1 cellular context compared by ENCODE assay signal in the genomic region with DNA sequence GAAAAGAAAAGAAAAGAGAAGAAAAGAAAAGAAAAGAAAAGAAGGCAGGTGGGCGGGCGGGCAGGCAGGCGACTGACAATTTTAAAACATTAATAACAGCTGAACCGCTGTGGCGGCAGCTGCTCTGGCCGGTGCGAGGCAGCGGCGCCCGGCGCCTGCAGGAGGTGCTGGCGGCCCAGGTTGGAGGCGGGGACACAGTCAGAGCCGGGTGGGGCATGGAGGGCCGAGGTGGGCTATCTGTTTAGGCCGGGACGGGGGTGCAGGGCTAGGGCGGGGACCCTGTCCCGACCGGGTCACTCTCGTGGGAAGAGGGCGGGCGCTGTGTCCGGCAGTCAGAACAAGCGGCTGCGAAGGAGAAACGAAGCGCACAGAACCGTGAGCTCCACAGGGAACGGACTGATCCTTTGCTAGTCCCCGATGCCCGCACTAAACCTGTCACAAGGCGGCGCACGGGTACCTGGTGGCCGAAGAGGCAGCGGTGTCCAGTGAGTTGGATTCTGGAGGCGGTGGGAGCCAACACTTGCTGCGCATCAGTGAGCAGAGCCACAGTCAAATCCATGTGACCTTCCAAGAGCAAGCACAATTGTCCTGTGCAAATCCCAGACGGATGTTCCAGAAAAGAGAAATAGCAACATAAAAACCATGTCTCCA.
TF ChIP-seq lines count a peak whose summit lies in the region.

No MANE protein-coding gene starts in this region.

TF ChIP-seq in K562, 482 proteins besides CTCF, POLR2A, EP300 and RAD21 (continued from another document and continues in another):
- TF ChIP-seq, protein P1, sequence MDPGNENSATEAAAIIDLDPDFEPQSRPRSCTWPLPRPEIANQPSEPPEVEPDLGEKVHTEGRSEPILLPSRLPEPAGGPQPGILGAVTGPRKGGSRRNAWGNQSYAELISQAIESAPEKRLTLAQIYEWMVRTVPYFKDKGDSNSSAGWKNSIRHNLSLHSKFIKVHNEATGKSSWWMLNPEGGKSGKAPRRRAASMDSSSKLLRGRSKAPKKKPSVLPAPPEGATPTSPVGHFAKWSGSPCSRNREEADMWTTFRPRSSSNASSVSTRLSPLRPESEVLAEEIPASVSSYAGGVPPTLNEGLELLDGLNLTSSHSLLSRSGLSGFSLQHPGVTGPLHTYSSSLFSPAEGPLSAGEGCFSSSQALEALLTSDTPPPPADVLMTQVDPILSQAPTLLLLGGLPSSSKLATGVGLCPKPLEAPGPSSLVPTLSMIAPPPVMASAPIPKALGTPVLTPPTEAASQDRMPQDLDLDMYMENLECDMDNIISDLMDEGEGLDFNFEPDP (CRISPR knock-in tag; IDR thresholded peaks at IDR 0.05): no peak
- no peak for TF ChIP-seq NR2F6 (CRISPR knock-in tag; IDR thresholded peaks at IDR 0.05)
- TF ChIP-seq FOXP1 (CRISPR knock-in tag; IDR thresholded peaks at IDR 0.05): no peak
- TF ChIP-seq, protein P2, sequence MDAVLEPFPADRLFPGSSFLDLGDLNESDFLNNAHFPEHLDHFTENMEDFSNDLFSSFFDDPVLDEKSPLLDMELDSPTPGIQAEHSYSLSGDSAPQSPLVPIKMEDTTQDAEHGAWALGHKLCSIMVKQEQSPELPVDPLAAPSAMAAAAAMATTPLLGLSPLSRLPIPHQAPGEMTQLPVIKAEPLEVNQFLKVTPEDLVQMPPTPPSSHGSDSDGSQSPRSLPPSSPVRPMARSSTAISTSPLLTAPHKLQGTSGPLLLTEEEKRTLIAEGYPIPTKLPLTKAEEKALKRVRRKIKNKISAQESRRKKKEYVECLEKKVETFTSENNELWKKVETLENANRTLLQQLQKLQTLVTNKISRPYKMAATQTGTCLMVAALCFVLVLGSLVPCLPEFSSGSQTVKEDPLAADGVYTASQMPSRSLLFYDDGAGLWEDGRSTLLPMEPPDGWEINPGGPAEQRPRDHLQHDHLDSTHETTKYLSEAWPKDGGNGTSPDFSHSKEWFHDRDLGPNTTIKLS (IDR thresholded peaks at IDR 0.05; ENCODE audit: borderline replicate concordance, low read depth): 0 out of 2 replicates have a peak, but pooled peaks have one; percentile 31
- TF ChIP-seq, protein P3, sequence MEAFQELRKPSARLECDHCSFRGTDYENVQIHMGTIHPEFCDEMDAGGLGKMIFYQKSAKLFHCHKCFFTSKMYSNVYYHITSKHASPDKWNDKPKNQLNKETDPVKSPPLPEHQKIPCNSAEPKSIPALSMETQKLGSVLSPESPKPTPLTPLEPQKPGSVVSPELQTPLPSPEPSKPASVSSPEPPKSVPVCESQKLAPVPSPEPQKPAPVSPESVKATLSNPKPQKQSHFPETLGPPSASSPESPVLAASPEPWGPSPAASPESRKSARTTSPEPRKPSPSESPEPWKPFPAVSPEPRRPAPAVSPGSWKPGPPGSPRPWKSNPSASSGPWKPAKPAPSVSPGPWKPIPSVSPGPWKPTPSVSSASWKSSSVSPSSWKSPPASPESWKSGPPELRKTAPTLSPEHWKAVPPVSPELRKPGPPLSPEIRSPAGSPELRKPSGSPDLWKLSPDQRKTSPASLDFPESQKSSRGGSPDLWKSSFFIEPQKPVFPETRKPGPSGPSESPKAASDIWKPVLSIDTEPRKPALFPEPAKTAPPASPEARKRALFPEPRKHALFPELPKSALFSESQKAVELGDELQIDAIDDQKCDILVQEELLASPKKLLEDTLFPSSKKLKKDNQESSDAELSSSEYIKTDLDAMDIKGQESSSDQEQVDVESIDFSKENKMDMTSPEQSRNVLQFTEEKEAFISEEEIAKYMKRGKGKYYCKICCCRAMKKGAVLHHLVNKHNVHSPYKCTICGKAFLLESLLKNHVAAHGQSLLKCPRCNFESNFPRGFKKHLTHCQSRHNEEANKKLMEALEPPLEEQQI (IDR thresholded peaks at IDR 0.05): peak; percentile 73; the same call in 1 of the 2 replicates
- TF ChIP-seq BRF1 (IDR thresholded peaks at IDR 0.05; ENCODE audit: borderline replicate concordance, extremely low read depth, insufficient read length): no peak
- TF ChIP-seq, protein P4, sequence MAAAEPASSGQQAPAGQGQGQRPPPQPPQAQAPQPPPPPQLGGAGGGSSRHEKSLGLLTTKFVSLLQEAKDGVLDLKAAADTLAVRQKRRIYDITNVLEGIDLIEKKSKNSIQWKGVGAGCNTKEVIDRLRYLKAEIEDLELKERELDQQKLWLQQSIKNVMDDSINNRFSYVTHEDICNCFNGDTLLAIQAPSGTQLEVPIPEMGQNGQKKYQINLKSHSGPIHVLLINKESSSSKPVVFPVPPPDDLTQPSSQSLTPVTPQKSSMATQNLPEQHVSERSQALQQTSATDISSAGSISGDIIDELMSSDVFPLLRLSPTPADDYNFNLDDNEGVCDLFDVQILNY (CRISPR knock-in tag; IDR thresholded peaks at IDR 0.05): no peak
- no peak for TF ChIP-seq MCM2 (IDR thresholded peaks at IDR 0.05; ENCODE audit: low read depth)
- TF ChIP-seq ARID1B (IDR thresholded peaks at IDR 0.05): no peak
- no peak for TF ChIP-seq SPI1 (IDR thresholded peaks at IDR 0.05; ENCODE audit: borderline replicate concordance, low read depth, low read length)
- no peak for TF ChIP-seq SREBF1 (IDR thresholded peaks at IDR 0.05; ENCODE audit: borderline replicate concordance, low read depth, low read length)
- TF ChIP-seq, protein P5, sequence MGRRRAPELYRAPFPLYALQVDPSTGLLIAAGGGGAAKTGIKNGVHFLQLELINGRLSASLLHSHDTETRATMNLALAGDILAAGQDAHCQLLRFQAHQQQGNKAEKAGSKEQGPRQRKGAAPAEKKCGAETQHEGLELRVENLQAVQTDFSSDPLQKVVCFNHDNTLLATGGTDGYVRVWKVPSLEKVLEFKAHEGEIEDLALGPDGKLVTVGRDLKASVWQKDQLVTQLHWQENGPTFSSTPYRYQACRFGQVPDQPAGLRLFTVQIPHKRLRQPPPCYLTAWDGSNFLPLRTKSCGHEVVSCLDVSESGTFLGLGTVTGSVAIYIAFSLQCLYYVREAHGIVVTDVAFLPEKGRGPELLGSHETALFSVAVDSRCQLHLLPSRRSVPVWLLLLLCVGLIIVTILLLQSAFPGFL (CRISPR knock-in tag; IDR thresholded peaks at IDR 0.05): no peak
- TF ChIP-seq SMARCE1 (IDR thresholded peaks at IDR 0.05): 0 out of 2 replicates have a peak, but pooled peaks have one; percentile 17
- TF ChIP-seq ZFPM2 (CRISPR knock-in tag; IDR thresholded peaks at IDR 0.05): no peak
- no peak for TF ChIP-seq ZNF586 (CRISPR knock-in tag; conservative IDR thresholded peaks at IDR 0.05)
- no peak for TF ChIP-seq CSDE1 (IDR thresholded peaks at IDR 0.05)
- no peak for TF ChIP-seq NCOA2 (IDR thresholded peaks at IDR 0.05; ENCODE audit: partially characterized antibody in 2 of 2)
- peak; percentile 77 for TF ChIP-seq XRCC5 (IDR thresholded peaks at IDR 0.05; ENCODE audit: low read depth, low read length)
- no peak for TF ChIP-seq EHMT2 (IDR thresholded peaks at IDR 0.05)
- TF ChIP-seq, protein P6, sequence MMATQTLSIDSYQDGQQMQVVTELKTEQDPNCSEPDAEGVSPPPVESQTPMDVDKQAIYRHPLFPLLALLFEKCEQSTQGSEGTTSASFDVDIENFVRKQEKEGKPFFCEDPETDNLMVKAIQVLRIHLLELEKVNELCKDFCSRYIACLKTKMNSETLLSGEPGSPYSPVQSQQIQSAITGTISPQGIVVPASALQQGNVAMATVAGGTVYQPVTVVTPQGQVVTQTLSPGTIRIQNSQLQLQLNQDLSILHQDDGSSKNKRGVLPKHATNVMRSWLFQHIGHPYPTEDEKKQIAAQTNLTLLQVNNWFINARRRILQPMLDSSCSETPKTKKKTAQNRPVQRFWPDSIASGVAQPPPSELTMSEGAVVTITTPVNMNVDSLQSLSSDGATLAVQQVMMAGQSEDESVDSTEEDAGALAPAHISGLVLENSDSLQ (IDR thresholded peaks at IDR 0.05): peak; percentile 41; the same call in 1 of the 2 replicates
- no peak for TF ChIP-seq ZNF41 (CRISPR knock-in tag; conservative IDR thresholded peaks at IDR 0.05)
- TF ChIP-seq RBFOX2 (IDR thresholded peaks at IDR 0.05; ENCODE audit: low read depth, low read length): peak; percentile 43; the same call in 1 of the 2 replicates
- no peak for TF ChIP-seq POLR3G (IDR thresholded peaks at IDR 0.05; ENCODE audit: extremely low read depth, insufficient read length, insufficient replicate concordance)
- TF ChIP-seq, protein P7, sequence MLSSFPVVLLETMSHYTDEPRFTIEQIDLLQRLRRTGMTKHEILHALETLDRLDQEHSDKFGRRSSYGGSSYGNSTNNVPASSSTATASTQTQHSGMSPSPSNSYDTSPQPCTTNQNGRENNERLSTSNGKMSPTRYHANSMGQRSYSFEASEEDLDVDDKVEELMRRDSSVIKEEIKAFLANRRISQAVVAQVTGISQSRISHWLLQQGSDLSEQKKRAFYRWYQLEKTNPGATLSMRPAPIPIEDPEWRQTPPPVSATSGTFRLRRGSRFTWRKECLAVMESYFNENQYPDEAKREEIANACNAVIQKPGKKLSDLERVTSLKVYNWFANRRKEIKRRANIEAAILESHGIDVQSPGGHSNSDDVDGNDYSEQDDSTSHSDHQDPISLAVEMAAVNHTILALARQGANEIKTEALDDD (IDR thresholded peaks at IDR 0.05): peak; percentile 58; the same call in 1 of the 2 replicates
- no peak for TF ChIP-seq HEY1 (CRISPR knock-in tag; IDR thresholded peaks at IDR 0.05; ENCODE audit: borderline replicate concordance)
- TF ChIP-seq HMG20A (CRISPR knock-in tag; conservative IDR thresholded peaks at IDR 0.05): no peak
- TF ChIP-seq FIP1L1 (IDR thresholded peaks at IDR 0.05; ENCODE audit: low read depth, low read length, poor library complexity, severe bottlenecking): peak; percentile 56
- TF ChIP-seq ZBED1 (IDR thresholded peaks at IDR 0.05): no peak
- TF ChIP-seq MEF2A (IDR thresholded peaks at IDR 0.05; ENCODE audit: control insufficient read depth, low read depth, low read length): no peak
- TF ChIP-seq RBM17 (IDR thresholded peaks at IDR 0.05; ENCODE audit: borderline replicate concordance, low read depth, low read length): no peak
- TF ChIP-seq HNRNPUL1 (IDR thresholded peaks at IDR 0.05; ENCODE audit: low read length): no peak
- no peak for TF ChIP-seq ZNF354B (CRISPR knock-in tag; IDR thresholded peaks at IDR 0.05)
- TF ChIP-seq NR4A1 (CRISPR knock-in tag; IDR thresholded peaks at IDR 0.05): no peak
- TF ChIP-seq NR4A1 (tag; IDR thresholded peaks at IDR 0.05): no peak
- TF ChIP-seq, protein P8, sequence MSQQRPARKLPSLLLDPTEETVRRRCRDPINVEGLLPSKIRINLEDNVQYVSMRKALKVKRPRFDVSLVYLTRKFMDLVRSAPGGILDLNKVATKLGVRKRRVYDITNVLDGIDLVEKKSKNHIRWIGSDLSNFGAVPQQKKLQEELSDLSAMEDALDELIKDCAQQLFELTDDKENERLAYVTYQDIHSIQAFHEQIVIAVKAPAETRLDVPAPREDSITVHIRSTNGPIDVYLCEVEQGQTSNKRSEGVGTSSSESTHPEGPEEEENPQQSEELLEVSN (IDR thresholded peaks at IDR 0.05; ENCODE audit: borderline replicate concordance in 1 of 2, extremely low read depth in 1 of 2, insufficient read depth in 1 of 2, insufficient read length in 1 of 2, low read depth in 1 of 2, low read length in 1 of 2, poor library complexity in 1 of 2, severe bottlenecking in 1 of 2): peak in 1 of 2 experiments; percentile 56
- TF ChIP-seq, protein P9, sequence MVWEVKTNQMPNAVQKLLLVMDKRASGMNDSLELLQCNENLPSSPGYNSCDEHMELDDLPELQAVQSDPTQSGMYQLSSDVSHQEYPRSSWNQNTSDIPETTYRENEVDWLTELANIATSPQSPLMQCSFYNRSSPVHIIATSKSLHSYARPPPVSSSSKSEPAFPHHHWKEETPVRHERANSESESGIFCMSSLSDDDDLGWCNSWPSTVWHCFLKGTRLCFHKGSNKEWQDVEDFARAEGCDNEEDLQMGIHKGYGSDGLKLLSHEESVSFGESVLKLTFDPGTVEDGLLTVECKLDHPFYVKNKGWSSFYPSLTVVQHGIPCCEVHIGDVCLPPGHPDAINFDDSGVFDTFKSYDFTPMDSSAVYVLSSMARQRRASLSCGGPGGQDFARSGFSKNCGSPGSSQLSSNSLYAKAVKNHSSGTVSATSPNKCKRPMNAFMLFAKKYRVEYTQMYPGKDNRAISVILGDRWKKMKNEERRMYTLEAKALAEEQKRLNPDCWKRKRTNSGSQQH (CRISPR knock-in tag; IDR thresholded peaks at IDR 0.05): no peak
- no peak for TF ChIP-seq ZNF780A (CRISPR knock-in tag; IDR thresholded peaks at IDR 0.05)
- TF ChIP-seq, protein P10, sequence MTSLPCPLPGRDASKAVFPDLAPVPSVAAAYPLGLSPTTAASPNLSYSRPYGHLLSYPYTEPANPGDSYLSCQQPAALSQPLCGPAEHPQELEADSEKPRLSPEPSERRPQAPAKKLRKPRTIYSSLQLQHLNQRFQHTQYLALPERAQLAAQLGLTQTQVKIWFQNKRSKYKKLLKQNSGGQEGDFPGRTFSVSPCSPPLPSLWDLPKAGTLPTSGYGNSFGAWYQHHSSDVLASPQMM (CRISPR knock-in tag; IDR thresholded peaks at IDR 0.05): no peak
- TF ChIP-seq KDM5B (IDR thresholded peaks at IDR 0.05; ENCODE audit: insufficient replicate concordance, low read depth, low read length): no peak
- TF ChIP-seq, protein P11, sequence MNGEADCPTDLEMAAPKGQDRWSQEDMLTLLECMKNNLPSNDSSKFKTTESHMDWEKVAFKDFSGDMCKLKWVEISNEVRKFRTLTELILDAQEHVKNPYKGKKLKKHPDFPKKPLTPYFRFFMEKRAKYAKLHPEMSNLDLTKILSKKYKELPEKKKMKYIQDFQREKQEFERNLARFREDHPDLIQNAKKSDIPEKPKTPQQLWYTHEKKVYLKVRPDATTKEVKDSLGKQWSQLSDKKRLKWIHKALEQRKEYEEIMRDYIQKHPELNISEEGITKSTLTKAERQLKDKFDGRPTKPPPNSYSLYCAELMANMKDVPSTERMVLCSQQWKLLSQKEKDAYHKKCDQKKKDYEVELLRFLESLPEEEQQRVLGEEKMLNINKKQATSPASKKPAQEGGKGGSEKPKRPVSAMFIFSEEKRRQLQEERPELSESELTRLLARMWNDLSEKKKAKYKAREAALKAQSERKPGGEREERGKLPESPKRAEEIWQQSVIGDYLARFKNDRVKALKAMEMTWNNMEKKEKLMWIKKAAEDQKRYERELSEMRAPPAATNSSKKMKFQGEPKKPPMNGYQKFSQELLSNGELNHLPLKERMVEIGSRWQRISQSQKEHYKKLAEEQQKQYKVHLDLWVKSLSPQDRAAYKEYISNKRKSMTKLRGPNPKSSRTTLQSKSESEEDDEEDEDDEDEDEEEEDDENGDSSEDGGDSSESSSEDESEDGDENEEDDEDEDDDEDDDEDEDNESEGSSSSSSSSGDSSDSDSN (IDR thresholded peaks at IDR 0.05; ENCODE audit: borderline replicate concordance in 1 of 2, low read depth in 2 of 2, low read length in 2 of 2): peak in 1 of 2 experiments; percentile 76; a peak in 1 of 4 replicates
- no peak for TF ChIP-seq MCM7 (IDR thresholded peaks at IDR 0.05)
- no peak for TF ChIP-seq NFRKB (IDR thresholded peaks at IDR 0.05; ENCODE audit: low read depth)
- TF ChIP-seq, protein P12, sequence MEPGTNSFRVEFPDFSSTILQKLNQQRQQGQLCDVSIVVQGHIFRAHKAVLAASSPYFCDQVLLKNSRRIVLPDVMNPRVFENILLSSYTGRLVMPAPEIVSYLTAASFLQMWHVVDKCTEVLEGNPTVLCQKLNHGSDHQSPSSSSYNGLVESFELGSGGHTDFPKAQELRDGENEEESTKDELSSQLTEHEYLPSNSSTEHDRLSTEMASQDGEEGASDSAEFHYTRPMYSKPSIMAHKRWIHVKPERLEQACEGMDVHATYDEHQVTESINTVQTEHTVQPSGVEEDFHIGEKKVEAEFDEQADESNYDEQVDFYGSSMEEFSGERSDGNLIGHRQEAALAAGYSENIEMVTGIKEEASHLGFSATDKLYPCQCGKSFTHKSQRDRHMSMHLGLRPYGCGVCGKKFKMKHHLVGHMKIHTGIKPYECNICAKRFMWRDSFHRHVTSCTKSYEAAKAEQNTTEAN (CRISPR knock-in tag; IDR thresholded peaks at IDR 0.05): no peak
- TF ChIP-seq PTBP1 (IDR thresholded peaks at IDR 0.05; ENCODE audit: low read depth, low read length): no peak
- no peak for TF ChIP-seq IFI16 (CRISPR knock-in tag; IDR thresholded peaks at IDR 0.05)
